21 cellular contexts compared by ENCODE assay signal in genomic region chr7:17852361-17852760, GRCh38.
DNase-seq lines count a peak whose midpoint lies in the region; ATAC-seq and TF ChIP-seq lines count a peak whose summit lies in the region.
"Had no signal": no experiment of that assay in that cellular context is flagged by ENCODE, and none has a peak within 500 bp of the region (broad histone marks: within the 10 kb centered on the region; RNA-seq: fewer than 3 reads in every experiment).

No MANE protein-coding gene starts in this region.

- TF ChIP-seq CTCF in HL-60 (IDR thresholded peaks at IDR 0.05; ENCODE audit: insufficient read depth, low read length) (no peak), neutrophil (IDR thresholded peaks at IDR 0.05) (no peak)

- peak overlapping the region in 1 of 2 donors; percentile 48 for H3K4me3 Mint-ChIP-seq in activated T-cell treated with anti-CD3 and anti-CD28 coated beads, Interleukin-2, amount 50 U/mL, for 72 hours
- H3K4me3 Mint-ChIP-seq in activated T-cell treated with anti-CD3 and anti-CD28 coated beads, Interleukin-2, amount 50 U/mL, for 4 hours = no peak overlapping the region
- H3K4me3 Mint-ChIP-seq in central memory CD8-positive, alpha-beta T cell = no peak overlapping the region
- H3K4me3 Mint-ChIP-seq: CD14-positive monocyte; CD4-positive, alpha-beta T cell; CD8-positive, alpha-beta memory T cell had no signal

- DNase-seq in activated T-cell treated with anti-CD3 and anti-CD28 coated beads, Interleukin-2, amount 50 U/mL, for 72 hours = no peak
- no peak for DNase-seq in activated T-cell treated with anti-CD3 and anti-CD28 coated beads, Interleukin-2, amount 50 U/mL, for 4 hours
- DNase-seq in HL-60 (ENCODE audit: low read depth in 1 of 2, low spot score in 1 of 2) (no peak), DMS114 treated with DMSO at 0.1 percent for 48 hours (lab: John Stamatoyannopoulos, UW; ENCODE audit: unreplicated experiment) (no peak)
- no peak for DNase-seq in central memory CD8-positive, alpha-beta T cell (ENCODE audit: low spot score in 2 of 2)
- DNase-seq: 8988T; ACHN; BE2C; CD4-positive, alpha-beta T cell; CD8-positive, alpha-beta memory T cell; DMS 273 treated with DMSO at 0.1 percent for 48 hours; DMS53; DMS79 treated with DMSO at 0.1 percent for 48 hours; GM23248; H7; HCEC 1CT had no signal

- peaks cover 2 to 3% of the 10 kb centered on the region in 2 donors for H3K9me3 Mint-ChIP-seq in activated T-cell treated with anti-CD3 and anti-CD28 coated beads, Interleukin-2, amount 50 U/mL, for 72 hours
- peaks cover 10% of the 10 kb centered on the region for H3K9me3 Mint-ChIP-seq in activated T-cell treated with anti-CD3 and anti-CD28 coated beads, Interleukin-2, amount 50 U/mL, for 4 hours
- peaks cover 6% of the 10 kb centered on the region for H3K9me3 Mint-ChIP-seq in central memory CD8-positive, alpha-beta T cell
- H3K9me3 Mint-ChIP-seq: CD4-positive, alpha-beta T cell had no signal

- no peaks in the 10 kb centered on the region for H3K27me3 Mint-ChIP-seq in activated T-cell treated with anti-CD3 and anti-CD28 coated beads, Interleukin-2, amount 50 U/mL, for 72 hours (ENCODE audit: low read depth)
- H3K27me3 Mint-ChIP-seq in activated T-cell treated with anti-CD3 and anti-CD28 coated beads, Interleukin-2, amount 50 U/mL, for 4 hours (ENCODE audit: low read depth) = no peaks in the 10 kb centered on the region
- H3K27me3 Mint-ChIP-seq in central memory CD8-positive, alpha-beta T cell = no peaks in the 10 kb centered on the region
- H3K27me3 Mint-ChIP-seq: CD4-positive, alpha-beta T cell; CD8-positive, alpha-beta memory T cell had no signal

- H3K4me3 ChIP-seq in HL-60 (replicated peaks; ENCODE audit: insufficient read depth, low read length) = no peak overlapping the region
- H3K4me3 ChIP-seq in neutrophil (ENCODE audit: low read depth in 1 of 2, low read length in 1 of 2) = no peak overlapping the region
- H3K4me3 ChIP-seq: A549; BLaER1 treated with 17β-estradiol and CSF1 and Interleukin-3, amounts not matched to agents 10 nM and 100 nM; GM23248 had no signal

- H3K27me3 ChIP-seq in HL-60 (ENCODE audit: insufficient read depth, poor library complexity, severe bottlenecking) = no peaks in the 10 kb centered on the region
- H3K27me3 ChIP-seq in neutrophil = no peaks in the 10 kb centered on the region
- H3K27me3 ChIP-seq: BE2C; BLaER1 treated with 17β-estradiol and CSF1 and Interleukin-3, amounts not matched to agents 10 nM and 100 nM had no signal

- peaks cover 12 to 31% of the 10 kb centered on the region in 2 donors for H3K36me3 Mint-ChIP-seq in activated T-cell treated with anti-CD3 and anti-CD28 coated beads, Interleukin-2, amount 50 U/mL, for 72 hours (ENCODE audit: insufficient read depth in 2 of 2)
- H3K36me3 Mint-ChIP-seq in activated T-cell treated with anti-CD3 and anti-CD28 coated beads, Interleukin-2, amount 50 U/mL, for 4 hours (ENCODE audit: insufficient read depth) = peaks cover 59% of the 10 kb centered on the region
- H3K36me3 Mint-ChIP-seq in central memory CD8-positive, alpha-beta T cell (ENCODE audit: insufficient read depth) = peaks cover 16% of the 10 kb centered on the region

- H3K27ac Mint-ChIP-seq in activated T-cell treated with anti-CD3 and anti-CD28 coated beads, Interleukin-2, amount 50 U/mL, for 72 hours = peak overlapping the region; percentile 87
- H3K27ac Mint-ChIP-seq in central memory CD8-positive, alpha-beta T cell (ENCODE audit: low read depth) = peak overlapping the region; percentile 32
- H3K27ac Mint-ChIP-seq: CD4-positive, alpha-beta T cell had no signal

- peaks cover 31% of the 10 kb centered on the region for H3K4me1 Mint-ChIP-seq in activated T-cell treated with anti-CD3 and anti-CD28 coated beads, Interleukin-2, amount 50 U/mL, for 72 hours (ENCODE audit: low read depth)
- H3K4me1 Mint-ChIP-seq in activated T-cell treated with anti-CD3 and anti-CD28 coated beads, Interleukin-2, amount 50 U/mL, for 4 hours (ENCODE audit: low read depth) = peaks cover 17% of the 10 kb centered on the region
- H3K4me1 Mint-ChIP-seq in central memory CD8-positive, alpha-beta T cell = peaks cover 41% of the 10 kb centered on the region

- peaks cover 25% of the 10 kb centered on the region for H3K36me3 ChIP-seq in neutrophil
- H3K36me3 ChIP-seq: BE2C had no signal

- ATAC-seq in activated T-cell treated with anti-CD3 and anti-CD28 coated beads, Interleukin-2, amount 50 U/mL, for 72 hours (replicated peaks in 1 of 2) = no peak
- ATAC-seq in activated T-cell treated with anti-CD3 and anti-CD28 coated beads, Interleukin-2, amount 50 U/mL, for 4 hours = no peak
- ATAC-seq in central memory CD8-positive, alpha-beta T cell (replicated peaks; ENCODE audit: extremely low read depth, poor library complexity, severe bottlenecking) = no peak
- no peak for ATAC-seq in GM18502 (IDR thresholded peaks at IDR 0.05; ENCODE audit: poor library complexity, unreplicated experiment)
- ATAC-seq: A549 had no signal

- H3K27ac ChIP-seq in HL-60 (replicated peaks) (peak overlapping the region; percentile 24; the same call in 1 of the 2 replicates), neutrophil (peak overlapping the region; percentile 43)
- H3K27ac ChIP-seq: A549; BLaER1 treated with 17β-estradiol and CSF1 and Interleukin-3, amounts not matched to agents 10 nM and 100 nM; GM23248 had no signal

- no peaks in the 10 kb centered on the region for H3K9me3 ChIP-seq in neutrophil
- H3K9me3 ChIP-seq: BE2C had no signal

- peaks cover 11 to 18% of the 10 kb centered on the region in 2 experiments for H3K4me1 ChIP-seq in neutrophil (ENCODE audit: control insufficient read depth in 1 of 2, insufficient read depth in 1 of 2, low read depth in 1 of 2, low read length in 1 of 2)
- H3K4me1 ChIP-seq: A549, BE2C had no signal
